Comparison of ENCODE assay signal across 1 cellular context in genomic region chr20:35092524-35093244, GRCh38.
TF ChIP-seq lines count a peak whose summit lies in the region.

A gene with protein sequence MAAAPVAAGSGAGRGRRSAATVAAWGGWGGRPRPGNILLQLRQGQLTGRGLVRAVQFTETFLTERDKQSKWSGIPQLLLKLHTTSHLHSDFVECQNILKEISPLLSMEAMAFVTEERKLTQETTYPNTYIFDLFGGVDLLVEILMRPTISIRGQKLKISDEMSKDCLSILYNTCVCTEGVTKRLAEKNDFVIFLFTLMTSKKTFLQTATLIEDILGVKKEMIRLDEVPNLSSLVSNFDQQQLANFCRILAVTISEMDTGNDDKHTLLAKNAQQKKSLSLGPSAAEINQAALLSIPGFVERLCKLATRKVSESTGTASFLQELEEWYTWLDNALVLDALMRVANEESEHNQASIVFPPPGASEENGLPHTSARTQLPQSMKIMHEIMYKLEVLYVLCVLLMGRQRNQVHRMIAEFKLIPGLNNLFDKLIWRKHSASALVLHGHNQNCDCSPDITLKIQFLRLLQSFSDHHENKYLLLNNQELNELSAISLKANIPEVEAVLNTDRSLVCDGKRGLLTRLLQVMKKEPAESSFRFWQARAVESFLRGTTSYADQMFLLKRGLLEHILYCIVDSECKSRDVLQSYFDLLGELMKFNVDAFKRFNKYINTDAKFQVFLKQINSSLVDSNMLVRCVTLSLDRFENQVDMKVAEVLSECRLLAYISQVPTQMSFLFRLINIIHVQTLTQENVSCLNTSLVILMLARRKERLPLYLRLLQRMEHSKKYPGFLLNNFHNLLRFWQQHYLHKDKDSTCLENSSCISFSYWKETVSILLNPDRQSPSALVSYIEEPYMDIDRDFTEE (minus strand): TSS chr20:35092807. CDS start chr20:35092781, 26 bp downstream.

TF ChIP-seq in WTC11, 78 proteins besides CTCF, POLR2A, EP300 and RAD21 (continued from another document and continues in another):
- TF ChIP-seq USF1 (CRISPR knock-in tag; IDR thresholded peaks at IDR 0.05) (peak; percentile 78; the same call in 1 of the 2 replicates), E2F4 (CRISPR knock-in tag; IDR thresholded peaks at IDR 0.05; ENCODE audit: borderline replicate concordance, low read depth) (0 out of 2 replicates have a peak, but pooled peaks have one; percentile 59), HMGA2 (CRISPR knock-in tag; IDR thresholded peaks at IDR 0.05) (no peak), ARID4B (CRISPR knock-in tag; IDR thresholded peaks at IDR 0.05; ENCODE audit: borderline replicate concordance) (peak; percentile 76; the same call in 1 of the 2 replicates), FOXP1 (CRISPR knock-in tag; IDR thresholded peaks at IDR 0.05; ENCODE audit: borderline replicate concordance) (peak; percentile 63; the same call in 1 of the 2 replicates), SMAD3 (CRISPR knock-in tag; IDR thresholded peaks at IDR 0.05; ENCODE audit: borderline replicate concordance) (no peak), HMGXB4 (CRISPR knock-in tag; IDR thresholded peaks at IDR 0.05) (peak; percentile 99), ZNF219 (CRISPR knock-in tag; IDR thresholded peaks at IDR 0.05; ENCODE audit: borderline replicate concordance) (no peak), MYBL2 (CRISPR knock-in tag; IDR thresholded peaks at IDR 0.05) (peak; percentile 70; the same call in 1 of the 2 replicates), TCF7 (CRISPR knock-in tag; IDR thresholded peaks at IDR 0.05; ENCODE audit: low read depth) (0 out of 2 replicates have a peak, but pooled peaks have one; percentile 47), ZNF532 (CRISPR knock-in tag; IDR thresholded peaks at IDR 0.05; ENCODE audit: borderline replicate concordance) (no peak), KAT7 (CRISPR knock-in tag; IDR thresholded peaks at IDR 0.05; ENCODE audit: borderline replicate concordance) (no peak), SP1 (CRISPR knock-in tag; conservative IDR thresholded peaks at IDR 0.05) (peak; percentile 84), SMAD4 (CRISPR knock-in tag; IDR thresholded peaks at IDR 0.05) (no peak), ZNF512 (CRISPR knock-in tag; IDR thresholded peaks at IDR 0.05; ENCODE audit: borderline replicate concordance) (no peak), EMX1 (CRISPR knock-in tag; IDR thresholded peaks at IDR 0.05) (no peak), ETV6 (CRISPR knock-in tag; IDR thresholded peaks at IDR 0.05) (peak; percentile 57; the same call in 1 of the 2 replicates), CBFB (CRISPR knock-in tag; IDR thresholded peaks at IDR 0.05; ENCODE audit: low read depth) (no peak), MXD4 (CRISPR knock-in tag; IDR thresholded peaks at IDR 0.05; ENCODE audit: borderline replicate concordance) (no peak), RELA (CRISPR knock-in tag; IDR thresholded peaks at IDR 0.05; ENCODE audit: borderline replicate concordance) (peak; percentile 87; the same call in 1 of the 2 replicates), JAZF1 (CRISPR knock-in tag; IDR thresholded peaks at IDR 0.05) (no peak), FOXP4 (CRISPR knock-in tag; IDR thresholded peaks at IDR 0.05) (peak; percentile 41; the same call in 1 of the 2 replicates), GABPB1 (CRISPR knock-in tag; IDR thresholded peaks at IDR 0.05) (peak; percentile 83), CREM (CRISPR knock-in tag; IDR thresholded peaks at IDR 0.05) (peak; percentile 71; the same call in 1 of the 2 replicates)
- TF ChIP-seq, protein P1, sequence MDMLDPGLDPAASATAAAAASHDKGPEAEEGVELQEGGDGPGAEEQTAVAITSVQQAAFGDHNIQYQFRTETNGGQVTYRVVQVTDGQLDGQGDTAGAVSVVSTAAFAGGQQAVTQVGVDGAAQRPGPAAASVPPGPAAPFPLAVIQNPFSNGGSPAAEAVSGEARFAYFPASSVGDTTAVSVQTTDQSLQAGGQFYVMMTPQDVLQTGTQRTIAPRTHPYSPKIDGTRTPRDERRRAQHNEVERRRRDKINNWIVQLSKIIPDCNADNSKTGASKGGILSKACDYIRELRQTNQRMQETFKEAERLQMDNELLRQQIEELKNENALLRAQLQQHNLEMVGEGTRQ (CRISPR knock-in tag; IDR thresholded peaks at IDR 0.05) = peak; percentile 72
- TF ChIP-seq, protein P2, sequence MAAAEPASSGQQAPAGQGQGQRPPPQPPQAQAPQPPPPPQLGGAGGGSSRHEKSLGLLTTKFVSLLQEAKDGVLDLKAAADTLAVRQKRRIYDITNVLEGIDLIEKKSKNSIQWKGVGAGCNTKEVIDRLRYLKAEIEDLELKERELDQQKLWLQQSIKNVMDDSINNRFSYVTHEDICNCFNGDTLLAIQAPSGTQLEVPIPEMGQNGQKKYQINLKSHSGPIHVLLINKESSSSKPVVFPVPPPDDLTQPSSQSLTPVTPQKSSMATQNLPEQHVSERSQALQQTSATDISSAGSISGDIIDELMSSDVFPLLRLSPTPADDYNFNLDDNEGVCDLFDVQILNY (CRISPR knock-in tag; IDR thresholded peaks at IDR 0.05) = 0 out of 2 replicates have a peak, but pooled peaks have one; percentile 67
- TF ChIP-seq, protein P3, sequence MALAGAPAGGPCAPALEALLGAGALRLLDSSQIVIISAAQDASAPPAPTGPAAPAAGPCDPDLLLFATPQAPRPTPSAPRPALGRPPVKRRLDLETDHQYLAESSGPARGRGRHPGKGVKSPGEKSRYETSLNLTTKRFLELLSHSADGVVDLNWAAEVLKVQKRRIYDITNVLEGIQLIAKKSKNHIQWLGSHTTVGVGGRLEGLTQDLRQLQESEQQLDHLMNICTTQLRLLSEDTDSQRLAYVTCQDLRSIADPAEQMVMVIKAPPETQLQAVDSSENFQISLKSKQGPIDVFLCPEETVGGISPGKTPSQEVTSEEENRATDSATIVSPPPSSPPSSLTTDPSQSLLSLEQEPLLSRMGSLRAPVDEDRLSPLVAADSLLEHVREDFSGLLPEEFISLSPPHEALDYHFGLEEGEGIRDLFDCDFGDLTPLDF (CRISPR knock-in tag; IDR thresholded peaks at IDR 0.05) = no peak
- TF ChIP-seq, protein P4, sequence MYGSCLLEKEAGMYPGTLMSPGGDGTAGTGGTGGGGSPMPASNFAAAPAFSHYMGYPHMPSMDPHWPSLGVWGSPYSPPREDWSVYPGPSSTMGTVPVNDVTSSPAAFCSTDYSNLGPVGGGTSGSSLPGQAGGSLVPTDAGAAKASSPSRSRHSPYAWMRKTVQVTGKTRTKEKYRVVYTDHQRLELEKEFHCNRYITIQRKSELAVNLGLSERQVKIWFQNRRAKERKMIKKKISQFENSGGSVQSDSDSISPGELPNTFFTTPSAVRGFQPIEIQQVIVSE (CRISPR knock-in tag; IDR thresholded peaks at IDR 0.05; ENCODE audit: borderline replicate concordance) = no peak
